Comparison of ENCODE assay signal across 8 cellular contexts in the genomic region with DNA sequence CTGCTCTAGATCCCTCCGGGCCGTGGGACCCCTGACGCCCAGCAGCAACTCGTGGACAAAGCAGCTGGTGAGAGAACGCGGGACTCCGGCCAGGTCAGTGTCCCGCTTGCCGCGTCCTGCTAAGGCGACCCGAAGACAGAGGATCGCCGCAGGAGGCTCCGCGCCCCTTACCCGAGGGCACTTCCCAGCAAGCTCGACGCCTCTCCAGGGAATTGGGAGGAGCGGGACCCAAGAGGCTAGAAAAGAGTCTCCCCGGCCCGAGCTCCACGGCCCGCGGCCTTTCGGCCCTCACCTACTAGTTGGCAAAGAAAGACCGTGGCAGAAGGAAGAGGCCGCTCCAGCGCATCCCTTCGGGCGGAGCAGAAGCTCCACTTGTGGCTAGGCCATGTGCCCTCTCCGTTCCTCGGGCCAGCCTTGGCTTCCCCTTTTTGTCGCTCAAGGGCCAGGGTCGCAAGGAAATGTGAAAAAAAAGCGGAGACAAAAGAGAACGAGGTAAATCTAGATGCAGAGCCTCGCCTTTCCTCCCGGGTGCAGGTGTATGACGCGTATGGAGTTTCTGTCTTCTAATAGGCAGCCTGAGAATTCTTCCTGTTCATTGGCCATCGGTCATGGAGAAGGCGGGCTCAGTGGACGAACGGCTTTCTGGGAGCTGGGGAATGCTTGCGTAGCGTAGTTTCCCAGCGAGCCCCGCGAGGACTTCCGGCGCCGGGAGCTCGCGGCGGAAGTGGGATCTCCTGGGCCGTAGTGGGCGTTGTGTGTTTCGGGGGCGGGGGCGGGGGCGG. TPM values are rescaled to one million over a fixed set of nuclear protein-coding genes. Genes with fewer than 3 reads are reported as not detected.
A peak's percentile ranks its signal among the peaks of the same experiment; 100 is the strongest.
DNase-seq lines count a peak whose midpoint lies in the region; ATAC-seq and TF ChIP-seq lines count a peak whose summit lies in the region.

A gene with protein sequence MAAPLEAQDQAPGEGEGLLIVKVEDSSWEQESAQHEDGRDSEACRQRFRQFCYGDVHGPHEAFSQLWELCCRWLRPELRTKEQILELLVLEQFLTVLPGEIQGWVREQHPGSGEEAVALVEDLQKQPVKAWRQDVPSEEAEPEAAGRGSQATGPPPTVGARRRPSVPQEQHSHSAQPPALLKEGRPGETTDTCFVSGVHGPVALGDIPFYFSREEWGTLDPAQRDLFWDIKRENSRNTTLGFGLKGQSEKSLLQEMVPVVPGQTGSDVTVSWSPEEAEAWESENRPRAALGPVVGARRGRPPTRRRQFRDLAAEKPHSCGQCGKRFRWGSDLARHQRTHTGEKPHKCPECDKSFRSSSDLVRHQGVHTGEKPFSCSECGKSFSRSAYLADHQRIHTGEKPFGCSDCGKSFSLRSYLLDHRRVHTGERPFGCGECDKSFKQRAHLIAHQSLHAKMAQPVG (plus strand): TSS at position 692 of the 782 bp plus-strand sequence. CDS start 2,252 bp downstream, outside the sequence.

- H3K36me3 Mint-ChIP-seq in nephron (ENCODE audit: low read depth): peaks cover 17% of the 10 kb centered on the region

- TF ChIP-seq CTCF in fibroblast of the aortic adventitia (IDR thresholded peaks at IDR 0.05; ENCODE audit: insufficient read depth, low read length) (no peak), nephron (IDR thresholded peaks at IDR 0.05; ENCODE audit: unreplicated experiment in 3 of 3) (no peak)

- no peaks in the 10 kb centered on the region for H3K27me3 ChIP-seq in H7 (ENCODE audit: control insufficient read depth, insufficient read depth, low read length)

- no peaks in the 10 kb centered on the region for H3K9me3 Mint-ChIP-seq in nephron

- peak within 1 kb of the TSS; percentile 98 for H3K4me3 Mint-ChIP-seq in nephron

- TF ChIP-seq POLR2A in Raji (IDR thresholded peaks at IDR 0.05; ENCODE audit: insufficient read depth, low read depth, low read length): peak; percentile 86

- ATAC-seq in stimulated activated naive CD8-positive, alpha-beta T cell treated with anti-CD3 and anti-CD28 coated beads, Interleukin-15, Interleukin-2, amounts not matched to agents 100 U/mL and 50 U/mL, for 24 hours: peak; percentile 95

- H3K27me3 Mint-ChIP-seq in nephron (ENCODE audit: low read depth): no peaks in the 10 kb centered on the region

- H3K27ac Mint-ChIP-seq in nephron: peak within 1 kb of the TSS; percentile 92 to 99 (median 99)

- H3K4me3 ChIP-seq in H7 (ENCODE audit: insufficient read depth, low read depth, low read length) (peak within 1 kb of the TSS; percentile 91), fibroblast of the aortic adventitia (ENCODE audit: low read depth, low read length) (peak within 1 kb of the TSS; percentile 83)

- peaks cover 22% of the 10 kb centered on the region for H3K4me1 Mint-ChIP-seq in nephron

- DNase-seq in EL (peak; percentile 98), H7 (peak; percentile 96), M059J (ENCODE audit: low read depth) (peak; percentile 99), fibroblast of the aortic adventitia (ENCODE audit: low read depth) (peak; percentile 97)
- peak; percentile 89 for DNase-seq in activated T-helper 9 cell treated with anti-CD3 and anti-CD28 coated beads, Interleukin-2, amount 50 U/mL, for 16 hours (ENCODE audit: low read depth)
- peak; percentile 90 for DNase-seq in stimulated activated naive CD8-positive, alpha-beta T cell treated with anti-CD3 and anti-CD28 coated beads, Interleukin-15, Interleukin-2, amounts not matched to agents 100 U/mL and 50 U/mL, for 24 hours

- peaks cover 2% of the 10 kb centered on the region for H3K36me3 ChIP-seq in H7 (replicated peaks; ENCODE audit: control insufficient read depth, insufficient read depth, low read length)

RNA-seq across cellular contexts. Expression of the gene that starts here (rescaled TPM):
- 5.5 and 6.3 TPM in 2 replicates for total RNA-seq in H7 (2014; rRNA removed; shearing (Covaris generic))
- 1.1 and 6.2 TPM in 2 replicates for total RNA-seq in M059J (2014; rRNA removed; shearing (Covaris generic))
- 6.9 and 7.0 TPM in 2 replicates for total RNA-seq in fibroblast of the aortic adventitia (ENCODE audit: low replicate concordance)

Comparison
In these comparisons a context has a peak if more than half of its experiments do, and no peak if none do; other contexts are left out.
1. Peak in every context shown above with its lines: DNase-seq, ATAC-seq and H3K4me3 ChIP-seq.